22 cellular contexts compared by ENCODE assay signal in the genomic region with DNA sequence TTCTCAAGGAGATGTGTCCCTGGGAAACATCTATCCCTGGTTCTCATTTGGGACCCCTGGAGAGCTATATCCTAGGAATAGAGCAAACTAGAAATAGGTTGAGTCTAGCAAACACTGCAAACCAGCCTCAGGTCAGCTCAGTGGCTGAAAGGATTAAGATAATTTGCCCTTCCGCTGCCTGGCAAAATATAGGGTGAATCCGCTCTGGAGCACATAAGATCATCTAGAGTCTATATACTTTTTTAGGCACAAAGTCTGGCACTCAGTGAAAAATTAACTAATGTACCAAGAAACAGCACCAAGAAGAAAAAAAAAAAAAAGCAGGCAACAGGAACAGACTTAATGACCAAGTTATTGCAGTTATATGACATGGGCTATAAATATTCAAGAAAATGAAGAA.
"Had no signal": no experiment of that assay in that cellular context is flagged by ENCODE, and none has a peak within 500 bp of the region (broad histone marks: within the 10 kb centered on the region; RNA-seq: fewer than 3 reads in every experiment).

No MANE protein-coding gene starts in this region.

- ATAC-seq: K562, T-cell had no signal

- H3K27me3 ChIP-seq: Peyer's patch, SJSA1 had no signal

- H3K9ac ChIP-seq: KMS-11, SK-N-SH had no signal

- DNase-seq: Kasumi-1, MM.1S, NCI-H1092 treated with DMSO at 0.1 percent for 48 hours, NCI-H1436, NCI-H187 treated with DMSO at 0.1 percent for 48 hours, NCI-H2029 treated with DMSO at 0.1 percent for 48 hours, NCI-H2171 treated with DMSO at 0.1 percent for 48 hours, NCI-H345, NCI-H446 treated with DMSO at 0.1 percent for 48 hours, NCI-H510A treated with DMSO at 0.1 percent for 48 hours, NCI-H526, OCI-M1, PC-9, Peyer's patch, Right ventricle myocardium superior, SIG-M5, SK-N-SH, SW 1271, T-cell had no signal

- H3K4me1 ChIP-seq: Peyer's patch, SJSA1 had no signal

- H3K4me3 ChIP-seq: K562, PC-9, Peyer's patch, SJSA1 had no signal

- H3K36me3 ChIP-seq: Peyer's patch, SJSA1 had no signal

- H3K9me3 ChIP-seq: Peyer's patch, SJSA1, SK-N-SH had no signal

- H3K27ac ChIP-seq: KMS-11, PC-9, Peyer's patch, SJSA1 had no signal
